In the genomic region with DNA sequence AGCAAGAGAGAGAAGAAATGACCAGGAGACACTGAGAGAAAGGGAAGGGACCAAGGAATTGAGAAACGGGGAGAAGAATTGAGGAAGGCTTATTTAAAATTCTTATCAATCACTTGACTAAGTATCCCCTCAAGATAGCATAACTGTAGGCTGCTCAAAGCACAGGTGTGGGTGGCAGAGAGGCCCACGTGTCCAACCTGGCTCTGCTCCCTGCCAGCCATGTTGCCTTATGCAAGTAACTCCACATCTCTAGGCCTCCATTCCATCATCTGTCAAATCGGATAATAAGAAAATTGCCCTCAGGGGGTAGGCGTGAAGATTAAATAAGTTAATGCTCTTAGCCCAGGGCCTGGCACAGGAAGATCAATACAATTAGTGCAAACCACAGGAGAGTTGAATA, we compare ENCODE assay signal across 33 cellular contexts. TPM values are rescaled to one million over a fixed set of nuclear protein-coding genes. Genes with fewer than 3 reads are reported as not detected.
DNase-seq lines count a peak whose midpoint lies in the region; ATAC-seq lines count a peak whose summit lies in the region.
"Had no signal": no experiment of that assay in that cellular context is flagged by ENCODE, and none has a peak within 500 bp of the region (broad histone marks: within the 10 kb centered on the region; RNA-seq: fewer than 3 reads in every experiment).

No MANE protein-coding gene starts in this region.

- peak overlapping the region; percentile 33 for H3K4me3 Mint-ChIP-seq in T-helper 2 cell treated with Interferon-gamma antibody and Interleukin-4, amounts not matched to agents 5 μg/mL and 100 μg/mL, for 36 hours
- H3K4me3 Mint-ChIP-seq in stimulated activated naive CD8-positive, alpha-beta T cell treated with anti-CD3 and anti-CD28 coated beads, Interleukin-15, Interleukin-2, amounts not matched to agents 100 ng/mL and 50 ng/mL, for 24 hours = no peak overlapping the region
- H3K4me3 Mint-ChIP-seq: brain; neural progenitor cell; stimulated activated effector memory CD8-positive, alpha-beta T cell treated with anti-CD3 and anti-CD28 coated beads, Interleukin-12 subunit alpha, Interleukin-12 subunit beta, amount 100 ng/mL, for 72 hours had no signal

- peaks cover 13% of the 10 kb centered on the region for H3K27me3 Mint-ChIP-seq in T-helper 2 cell treated with Interferon-gamma antibody and Interleukin-4, amounts not matched to agents 5 μg/mL and 100 μg/mL, for 36 hours (ENCODE audit: low read depth)
- peaks cover 11% of the 10 kb centered on the region for H3K27me3 Mint-ChIP-seq in stimulated activated naive CD8-positive, alpha-beta T cell treated with anti-CD3 and anti-CD28 coated beads, Interleukin-15, Interleukin-2, amounts not matched to agents 100 ng/mL and 50 ng/mL, for 24 hours
- H3K27me3 Mint-ChIP-seq: activated T-helper 17 cell treated with anti-CD3 and anti-CD28 coated beads, Interleukin-2, amount 50 U/mL, for 72 hours had no signal

- ATAC-seq in stimulated activated naive CD8-positive, alpha-beta T cell treated with anti-CD3 and anti-CD28 coated beads, Interleukin-15, Interleukin-2, amounts not matched to agents 100 U/mL and 50 U/mL, for 24 hours = no peak
- ATAC-seq in activated naive CD4-positive, alpha-beta T cell treated with anti-CD3 and anti-CD28 coated beads, Interleukin-2, amount 50 U/mL, for 72 hours = no peak
- ATAC-seq: activated T-helper 17 cell treated with anti-CD3 and anti-CD28 coated beads, Interleukin-2, amount 50 U/mL, for 72 hours; esophagus mucosa; pancreas; stimulated activated effector memory CD8-positive, alpha-beta T cell treated with anti-CD3 and anti-CD28 coated beads, Interleukin-12 subunit alpha, Interleukin-12 subunit beta, amount 100 ng/mL, for 72 hours had no signal

- no peaks in the 10 kb centered on the region for H3K9me3 Mint-ChIP-seq in T-helper 2 cell treated with Interferon-gamma antibody and Interleukin-4, amounts not matched to agents 5 μg/mL and 100 μg/mL, for 36 hours
- H3K9me3 Mint-ChIP-seq in stimulated activated naive CD8-positive, alpha-beta T cell treated with anti-CD3 and anti-CD28 coated beads, Interleukin-15, Interleukin-2, amounts not matched to agents 100 ng/mL and 50 ng/mL, for 24 hours = peaks cover 6% of the 10 kb centered on the region
- H3K9me3 Mint-ChIP-seq in activated naive CD4-positive, alpha-beta T cell treated with anti-CD3 and anti-CD28 coated beads, Interleukin-2, amount 50 U/mL, for 72 hours = peaks cover 5 to 7% of the 10 kb centered on the region in 2 donors
- H3K9me3 Mint-ChIP-seq: activated T-helper 17 cell treated with anti-CD3 and anti-CD28 coated beads, Interleukin-2, amount 50 U/mL, for 72 hours; stimulated activated effector memory CD8-positive, alpha-beta T cell treated with anti-CD3 and anti-CD28 coated beads, Interleukin-12 subunit alpha, Interleukin-12 subunit beta, amount 100 ng/mL, for 72 hours had no signal

- no peaks in the 10 kb centered on the region for H3K36me3 Mint-ChIP-seq in T-helper 2 cell treated with Interferon-gamma antibody and Interleukin-4, amounts not matched to agents 5 μg/mL and 100 μg/mL, for 36 hours (ENCODE audit: low read depth)
- H3K36me3 Mint-ChIP-seq in stimulated activated naive CD8-positive, alpha-beta T cell treated with anti-CD3 and anti-CD28 coated beads, Interleukin-15, Interleukin-2, amounts not matched to agents 100 ng/mL and 50 ng/mL, for 24 hours (ENCODE audit: low read depth) = no peaks in the 10 kb centered on the region
- peaks cover 2% of the 10 kb centered on the region in 2 donors for H3K36me3 Mint-ChIP-seq in activated naive CD4-positive, alpha-beta T cell treated with anti-CD3 and anti-CD28 coated beads, Interleukin-2, amount 50 U/mL, for 72 hours
- H3K36me3 Mint-ChIP-seq: brain; CD4-positive, alpha-beta memory T cell; neural progenitor cell; stimulated activated effector memory CD8-positive, alpha-beta T cell treated with anti-CD3 and anti-CD28 coated beads, Interleukin-12 subunit alpha, Interleukin-12 subunit beta, amount 100 ng/mL, for 72 hours had no signal

- peaks cover 26% of the 10 kb centered on the region for H3K4me1 Mint-ChIP-seq in T-helper 2 cell treated with Interferon-gamma antibody and Interleukin-4, amounts not matched to agents 5 μg/mL and 100 μg/mL, for 36 hours (ENCODE audit: low read depth)
- H3K4me1 Mint-ChIP-seq in stimulated activated naive CD8-positive, alpha-beta T cell treated with anti-CD3 and anti-CD28 coated beads, Interleukin-15, Interleukin-2, amounts not matched to agents 100 ng/mL and 50 ng/mL, for 24 hours (ENCODE audit: low read depth) = peaks cover 34% of the 10 kb centered on the region
- H3K4me1 Mint-ChIP-seq: activated T-helper 17 cell treated with anti-CD3 and anti-CD28 coated beads, Interleukin-2, amount 50 U/mL, for 72 hours had no signal

- no peak for DNase-seq in T-helper 2 cell treated with Interferon-gamma antibody and Interleukin-4, amounts not matched to agents 5 μg/mL and 100 μg/mL, for 36 hours (ENCODE audit: low spot score)
- DNase-seq in T-helper 2 cell (no peak), NCI-H2196 (lab: John Stamatoyannopoulos, UW; ENCODE audit: unreplicated experiment) (no peak), NCI-H187 treated with DMSO at 0.1 percent for 48 hours (lab: John Stamatoyannopoulos, UW) (no peak), SKM-1 (lab: John Stamatoyannopoulos, UW; ENCODE audit: unreplicated experiment) (no peak)
- no peak for DNase-seq in stimulated activated naive CD8-positive, alpha-beta T cell treated with anti-CD3 and anti-CD28 coated beads, Interleukin-15, Interleukin-2, amounts not matched to agents 100 U/mL and 50 U/mL, for 24 hours
- DNase-seq in activated naive CD4-positive, alpha-beta T cell treated with anti-CD3 and anti-CD28 coated beads, Interleukin-2, amount 50 U/mL, for 72 hours (ENCODE audit: low spot score in 2 of 2) = no peak
- DNase-seq: amniotic stem cell; CD4-positive, alpha-beta memory T cell; cerebellar nuclear complex; DMS153; foreskin fibroblast; GOT3; KBM-7; left lung; mesenchymal stem cell; NCI-H1092 treated with DMSO at 0.1 percent for 48 hours; NCI-H1930; NCI-H2171 treated with DMSO at 0.1 percent for 48 hours; NCI-H524; NK-92 treated with Interleukin-12 subunit alpha and Interleukin-12 subunit beta, amount 100 ng/mL, for 24 hours; pancreas; PC-9; retina; SK-N-SH; T-helper 9 cell; upper lobe of left lung had no signal

- H3K27ac Mint-ChIP-seq in T-helper 2 cell treated with Interferon-gamma antibody and Interleukin-4, amounts not matched to agents 5 μg/mL and 100 μg/mL, for 36 hours = peak overlapping the region; percentile 46
- peak overlapping the region; percentile 53 for H3K27ac Mint-ChIP-seq in stimulated activated naive CD8-positive, alpha-beta T cell treated with anti-CD3 and anti-CD28 coated beads, Interleukin-15, Interleukin-2, amounts not matched to agents 100 ng/mL and 50 ng/mL, for 24 hours
- peak overlapping the region; percentile 2 to 13 for H3K27ac Mint-ChIP-seq in activated naive CD4-positive, alpha-beta T cell treated with anti-CD3 and anti-CD28 coated beads, Interleukin-2, amount 50 U/mL, for 72 hours
- H3K27ac Mint-ChIP-seq: activated T-helper 17 cell treated with anti-CD3 and anti-CD28 coated beads, Interleukin-2, amount 50 U/mL, for 72 hours; brain; neural progenitor cell; stimulated activated effector memory CD8-positive, alpha-beta T cell treated with anti-CD3 and anti-CD28 coated beads, Interleukin-12 subunit alpha, Interleukin-12 subunit beta, amount 100 ng/mL, for 72 hours had no signal

RNA-seq across cellular contexts. Expression of a gene that starts 7.4 kb away (rescaled TPM):
- total RNA-seq in activated naive CD4-positive, alpha-beta T cell treated with anti-CD3 and anti-CD28 coated beads, Interleukin-2, amount 50 U/mL, for 72 hours = 10 to 100 TPM in 1 of 2 donors, 1 to 10 TPM in 1; 3.1 to 20.9 TPM
